ENCODE assay signal across 11 cellular contexts in the genomic region with DNA sequence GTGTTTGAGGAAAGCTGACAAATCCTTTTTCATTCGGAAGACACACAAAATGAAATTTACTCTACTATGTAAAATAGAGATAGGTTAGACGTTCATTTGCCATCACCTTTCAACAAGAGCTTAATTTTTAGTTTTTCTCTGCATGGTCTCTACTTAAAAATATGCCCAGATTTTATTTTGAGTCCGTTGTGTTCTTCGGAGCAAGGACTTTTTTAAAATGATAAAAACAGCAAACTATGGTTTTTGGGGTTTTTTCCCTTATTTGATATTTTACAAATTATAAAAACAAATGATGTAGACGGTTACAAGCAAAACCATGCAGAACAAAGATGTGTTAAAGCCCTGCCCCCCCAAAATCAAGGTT. TPM values are rescaled to one million over a fixed set of nuclear protein-coding genes. Genes with fewer than 3 reads are reported as not detected.
DNase-seq lines count a peak whose midpoint lies in the region; ATAC-seq and TF ChIP-seq lines count a peak whose summit lies in the region.
"Had no signal": no experiment of that assay in that cellular context is flagged by ENCODE, and none has a peak within 500 bp of the region (broad histone marks: within the 10 kb centered on the region; RNA-seq: fewer than 3 reads in every experiment).

No MANE protein-coding gene starts in this region.

- H3K79me2 ChIP-seq in Loucy (ENCODE audit: insufficient read depth, low read length) = peaks cover 72% of the 10 kb centered on the region
- H3K79me2 ChIP-seq in GM23338 (replicated peaks; ENCODE audit: insufficient read depth) = peaks cover 48% of the 10 kb centered on the region

- no peaks in the 10 kb centered on the region for H3K9me3 ChIP-seq in Loucy (ENCODE audit: insufficient read depth, low read depth, low read length)
- H3K9me3 ChIP-seq: upper lobe of right lung had no signal

- H3K9ac ChIP-seq in Loucy (ENCODE audit: low read depth, low read length, poor library complexity, severe bottlenecking) = no peak overlapping the region
- H3K9ac ChIP-seq: neural progenitor cell had no signal

- H3K27ac ChIP-seq in C4-2B (peak overlapping the region; percentile 10; the same call in 1 of the 2 replicates), GM23338 (ENCODE audit: low read depth) (no peak overlapping the region)
- H3K27ac ChIP-seq: neural progenitor cell, upper lobe of right lung had no signal

- no peaks in the 10 kb centered on the region for H3K9me2 ChIP-seq in Loucy (replicated peaks; ENCODE audit: low read depth, low read length)
- no peaks in the 10 kb centered on the region for H3K9me2 ChIP-seq in GM23338 (ENCODE audit: insufficient read depth)

- H3K4me1 Mint-ChIP-seq in activated naive CD8-positive, alpha-beta T cell treated with anti-CD3 and anti-CD28 coated beads, Interleukin-2, amount 10 ng/mL, durations not matched to agents 7 days and 5 days = peaks cover 18% of the 10 kb centered on the region
- peaks cover 26 to 49% (median 45%) of the 10 kb centered on the region in 4 donors for H3K4me1 Mint-ChIP-seq in naive thymus-derived CD8-positive, alpha-beta T cell
- peaks cover 36% of the 10 kb centered on the region for H3K4me1 Mint-ChIP-seq in GM23338
- H3K4me1 Mint-ChIP-seq: neural progenitor cell had no signal

- H3K27me3 ChIP-seq in Loucy (ENCODE audit: insufficient read depth, low read length, poor library complexity, severe bottlenecking) (no peaks in the 10 kb centered on the region), GM23338 (ENCODE audit: insufficient read depth) (no peaks in the 10 kb centered on the region)
- H3K27me3 ChIP-seq: neural progenitor cell, upper lobe of right lung had no signal

- H3K9me3 Mint-ChIP-seq in activated naive CD8-positive, alpha-beta T cell treated with anti-CD3 and anti-CD28 coated beads, Interleukin-2, amount 10 ng/mL, durations not matched to agents 7 days and 5 days = no peaks in the 10 kb centered on the region
- H3K9me3 Mint-ChIP-seq in naive thymus-derived CD8-positive, alpha-beta T cell = no peaks in the 10 kb centered on the region
- no peaks in the 10 kb centered on the region; the same call in 2 of the 3 replicates for H3K9me3 Mint-ChIP-seq in GM23338
- H3K9me3 Mint-ChIP-seq: neural progenitor cell had no signal

- H3K4me2 ChIP-seq in Loucy (ENCODE audit: low read depth, low read length, poor library complexity, severe bottlenecking) = no peak overlapping the region
- no peak overlapping the region for H3K4me2 ChIP-seq in GM23338
- H3K4me2 ChIP-seq: neural progenitor cell had no signal

- H3K27me3 Mint-ChIP-seq in activated naive CD8-positive, alpha-beta T cell treated with anti-CD3 and anti-CD28 coated beads, Interleukin-2, amount 10 ng/mL, durations not matched to agents 7 days and 5 days = no peaks in the 10 kb centered on the region
- H3K27me3 Mint-ChIP-seq in naive thymus-derived CD8-positive, alpha-beta T cell = no peaks in the 10 kb centered on the region
- peaks cover 1% of the 10 kb centered on the region for H3K27me3 Mint-ChIP-seq in GM23338 (ENCODE audit: insufficient read depth, low read depth, poor library complexity)

- peaks cover 16% of the 10 kb centered on the region for H3K36me3 Mint-ChIP-seq in activated naive CD8-positive, alpha-beta T cell treated with anti-CD3 and anti-CD28 coated beads, Interleukin-2, amount 10 ng/mL, durations not matched to agents 7 days and 5 days
- peaks cover 0 to 49% (median 10%) of the 10 kb centered on the region in 3 donors for H3K36me3 Mint-ChIP-seq in naive thymus-derived CD8-positive, alpha-beta T cell
- H3K36me3 Mint-ChIP-seq in GM23338 (ENCODE audit: low read depth) = peaks cover 26% of the 10 kb centered on the region

- H3F3A ChIP-seq in Loucy (ENCODE audit: low read depth) = no peaks in the 10 kb centered on the region
- no peaks in the 10 kb centered on the region for H3F3A ChIP-seq in GM23338 (replicated peaks; ENCODE audit: low read depth)

- POLR2A ChIA-PET in activated naive CD8-positive, alpha-beta T cell treated with anti-CD3 and anti-CD28 coated beads, Interleukin-2, amount 10 ng/mL, durations not matched to agents 7 days and 5 days (lab: Charles Lee) = interaction anchor here (1.5 kb wide), 1 partner anchor 72 kb away, joined by 4 read pairs; no protein-coding TSS in a partner anchor
- POLR2A ChIA-PET in naive thymus-derived CD8-positive, alpha-beta T cell (lab: Charles Lee) = interaction anchor here (1.0 to 4.7 kb wide), 9 partner anchors 43 to 74 kb away, joined by 3 to 24 read pairs (median 4); no protein-coding TSS in a partner anchor

- DNase-seq in activated naive CD8-positive, alpha-beta T cell treated with anti-CD3 and anti-CD28 coated beads, Interleukin-2, amount 10 ng/mL, durations not matched to agents 7 days and 5 days = no peak
- DNase-seq in naive thymus-derived CD8-positive, alpha-beta T cell = no peak
- DNase-seq in NCI-H1694 (lab: John Stamatoyannopoulos, UW) = no peak
- no peak for DNase-seq in GM23338 (ENCODE audit: low spot score)
- DNase-seq in ureter (ENCODE audit: low spot score) = no peak
- DNase-seq: DMS79 had no signal

- H3K4me1 ChIP-seq in Loucy (ENCODE audit: insufficient read depth, low read length, poor library complexity, severe bottlenecking) (no peaks in the 10 kb centered on the region), GM23338 (ENCODE audit: insufficient read depth) (peaks cover 7% of the 10 kb centered on the region; the same call in 1 of the 2 replicates)
- H3K4me1 ChIP-seq: neural progenitor cell had no signal

- no peak for ATAC-seq in activated naive CD8-positive, alpha-beta T cell treated with anti-CD3 and anti-CD28 coated beads, Interleukin-2, amount 10 ng/mL, durations not matched to agents 7 days and 5 days (ENCODE audit: low read depth)
- no peak for ATAC-seq in naive thymus-derived CD8-positive, alpha-beta T cell
- ATAC-seq in GM19467 (IDR thresholded peaks at IDR 0.05; ENCODE audit: unreplicated experiment) = no peak
- no peak for ATAC-seq in GM23338

- no peak overlapping the region for H3K4me3 ChIP-seq in Loucy (ENCODE audit: low read length, poor library complexity, severe bottlenecking)
- no peak overlapping the region for H3K4me3 ChIP-seq in GM23338
- H3K4me3 ChIP-seq: neural progenitor cell, upper lobe of right lung had no signal

- peaks cover 42% of the 10 kb centered on the region; the same call in 1 of the 2 replicates for H3K36me3 ChIP-seq in Loucy (ENCODE audit: insufficient read depth, low read length)
- peaks cover 9% of the 10 kb centered on the region; the same call in 1 of the 2 replicates for H3K36me3 ChIP-seq in GM23338 (ENCODE audit: insufficient read depth)
- H3K36me3 ChIP-seq: neural progenitor cell had no signal

- no peak overlapping the region for H3K4me3 Mint-ChIP-seq in activated naive CD8-positive, alpha-beta T cell treated with anti-CD3 and anti-CD28 coated beads, Interleukin-2, amount 10 ng/mL, durations not matched to agents 7 days and 5 days
- H3K4me3 Mint-ChIP-seq in naive thymus-derived CD8-positive, alpha-beta T cell = peak overlapping the region in 1 of 10 donors; percentile 39
- no peak overlapping the region for H3K4me3 Mint-ChIP-seq in GM23338
- H3K4me3 Mint-ChIP-seq: neural progenitor cell had no signal

- peak; percentile 38 for TF ChIP-seq CTCF in C4-2B (conservative IDR thresholded peaks at IDR 0.05)
- TF ChIP-seq CTCF in Loucy (conservative IDR thresholded peaks at IDR 0.05; ENCODE audit: low read length) = 0 out of 2 replicates have a peak, but pooled peaks have one; percentile 7
- no peak for TF ChIP-seq CTCF in GM23338 (conservative IDR thresholded peaks at IDR 0.05; ENCODE audit: low read depth in 2 of 2)

- H2AFZ ChIP-seq in Loucy (ENCODE audit: low read length) (no peak overlapping the region), GM23338 (no peak overlapping the region)
- H2AFZ ChIP-seq: neural progenitor cell had no signal

- peak overlapping the region; percentile 4 for H3K27ac Mint-ChIP-seq in activated naive CD8-positive, alpha-beta T cell treated with anti-CD3 and anti-CD28 coated beads, Interleukin-2, amount 10 ng/mL, durations not matched to agents 7 days and 5 days
- H3K27ac Mint-ChIP-seq in naive thymus-derived CD8-positive, alpha-beta T cell = peak overlapping the region; percentile 81 to 96 (median 90)
- no peak overlapping the region for H3K27ac Mint-ChIP-seq in GM23338
- H3K27ac Mint-ChIP-seq: neural progenitor cell had no signal

- H4K20me1 ChIP-seq in Loucy (ENCODE audit: insufficient read depth, low read length, poor library complexity, severe bottlenecking) = peaks cover 15% of the 10 kb centered on the region
- H4K20me1 ChIP-seq in GM23338 (replicated peaks; ENCODE audit: insufficient read depth) = peaks cover 14% of the 10 kb centered on the region; the same call in 1 of the 2 replicates

TF ChIP-seq in GM23338, 12 proteins besides CTCF, POLR2A, EP300 and RAD21 (continues in another document):
- TF ChIP-seq ZNF114 (CRISPR knock-in tag; IDR thresholded peaks at IDR 0.05) = no peak
- no peak for TF ChIP-seq STAT1 (IDR thresholded peaks at IDR 0.05; ENCODE audit: unreplicated experiment)

RNA-seq across cellular contexts. Expression of a gene that starts 53.3 kb away (rescaled TPM):
- 1 to 10 TPM; 1.1 to 1.2 TPM for total RNA-seq in activated naive CD8-positive, alpha-beta T cell treated with anti-CD3 and anti-CD28 coated beads, Interleukin-2, amount 10 ng/mL, durations not matched to agents 7 days and 5 days
- total RNA-seq in naive thymus-derived CD8-positive, alpha-beta T cell = 1 to 10 TPM in 1 of 2 experiments, under 1 TPM in 1; 0.91 to 1.0 TPM
- polyA plus RNA-seq in naive thymus-derived CD8-positive, alpha-beta T cell = under 1 TPM in 1 of 3 donors, not detected in 2; 0.80 TPM
- 0.19 and 0.87 TPM in 2 replicates for total RNA-seq in GM23338 (2014; rRNA removed; shearing (Covaris generic))
- polyA plus RNA-seq in GM23338 (2016; fragmentation: Nextera tagmentation; extraction: Ambion mirVana) = 0.21 and 0.29 TPM in 2 replicates
- total RNA-seq in ureter = 1.5 TPM

Comparison
In these comparisons a context has a peak if more than half of its experiments do, and no peak if none do; other contexts are left out.
1. CTCF ChIP-seq: peak in C4-2B (single experiment) and Loucy (single experiment); none in GM23338 (0 of 2).